ENCODE assay signal across 8 cellular contexts in genomic region chr16:57801098-57801855, GRCh38. TPM values are rescaled to one million over a fixed set of nuclear protein-coding genes. Genes with fewer than 3 reads are reported as not detected.
DNase-seq lines count a peak whose midpoint lies in the region; ATAC-seq and TF ChIP-seq lines count a peak whose summit lies in the region.

No MANE protein-coding gene starts in this region.

- H3K4me3 ChIP-seq in HUES48 (ENCODE audit: low read depth, low read length) (peak overlapping the region; percentile 66), cardiac fibroblast (replicated peaks in 1 of 2; ENCODE audit: low read depth in 2 of 2, low read length in 2 of 2) (peak overlapping the region; percentile 67 to 79), mesenchymal stem cell (ENCODE audit: insufficient read depth in 1 of 2, low read depth in 1 of 2, low read length in 2 of 2) (peak overlapping the region; percentile 70 to 88)

- no peak overlapping the region for H3K9ac ChIP-seq in HUES48 (ENCODE audit: low read depth, low read length)
- H3K9ac ChIP-seq in mesenchymal stem cell (ENCODE audit: low read length), result peak overlapping the region; percentile 89

- H2BK15ac ChIP-seq in mesenchymal stem cell (ENCODE audit: low read depth, poor library complexity, severe bottlenecking), result peak overlapping the region; percentile 97

- H3K4me1 ChIP-seq in HUES48 (ENCODE audit: control insufficient read depth, insufficient read depth, low read length) (peaks cover 41% of the 10 kb centered on the region), mesenchymal stem cell (ENCODE audit: control insufficient read depth, insufficient read depth, low read depth, low read length) (peaks cover 29% of the 10 kb centered on the region)

- peak overlapping the region; percentile 92 for H3K4me2 ChIP-seq in mesenchymal stem cell (ENCODE audit: low read length, poor library complexity, severe bottlenecking)

- TF ChIP-seq CTCF in cardiac fibroblast (IDR thresholded peaks at IDR 0.05; ENCODE audit: low read depth, low read length), result no peak

- peak overlapping the region; percentile 98 for H2BK5ac ChIP-seq in mesenchymal stem cell (ENCODE audit: low read depth, low read length, poor library complexity, severe bottlenecking)

- H3K14ac ChIP-seq in mesenchymal stem cell (ENCODE audit: low read length in 2 of 2), result peak overlapping the region; percentile 77 to 82

- H3K9me3 ChIP-seq in HUES48 (ENCODE audit: control insufficient read depth, insufficient read depth, low read length), result no peaks in the 10 kb centered on the region
- H3K9me3 ChIP-seq in mesenchymal stem cell (ENCODE audit: control insufficient read depth, low read length), result no peaks in the 10 kb centered on the region

- peak overlapping the region; percentile 74 for H3K27ac ChIP-seq in HUES48 (ENCODE audit: low read depth, low read length)
- peak overlapping the region; percentile 94 for H3K27ac ChIP-seq in mesenchymal stem cell (ENCODE audit: low read length, poor library complexity, severe bottlenecking)

- H2BK120ac ChIP-seq in mesenchymal stem cell (ENCODE audit: low read depth, low read length), result peak overlapping the region; percentile 90

- peak overlapping the region; percentile 59 for H4K8ac ChIP-seq in mesenchymal stem cell (ENCODE audit: low read length)

- peaks cover 2% of the 10 kb centered on the region for H3K79me1 ChIP-seq in mesenchymal stem cell (replicated peaks; ENCODE audit: low read length, poor library complexity, severe bottlenecking)

- peak; percentile 70 for DNase-seq in 8988T
- peak; percentile 70 to 82 for DNase-seq in cardiac fibroblast (ENCODE audit: low read depth in 2 of 2)
- peak; percentile 89 for DNase-seq in mesenchymal stem cell
- no peak for DNase-seq in DMS79 treated with DMSO at 0.1 percent for 48 hours (lab: John Stamatoyannopoulos, UW)
- DNase-seq in NCI-H82 (lab: John Stamatoyannopoulos, UW), result no peak

- H3K4ac ChIP-seq in mesenchymal stem cell (ENCODE audit: low read depth in 1 of 2, low read length in 2 of 2), result peak overlapping the region; percentile 81 to 83

- WGBS in mesenchymal stem cell, result 1% methylated on average over 7 of the region's 7 CpGs

- no peaks in the 10 kb centered on the region for H3K36me3 ChIP-seq in HUES48 (ENCODE audit: control insufficient read depth, insufficient read depth, low read length)
- H3K36me3 ChIP-seq in mesenchymal stem cell (ENCODE audit: control insufficient read depth in 1 of 2, insufficient read depth in 2 of 2, low read depth in 1 of 2, low read length in 2 of 2), result peaks cover 9 to 27% of the 10 kb centered on the region in 2 experiments

- no peak for ATAC-seq in GM21529 (IDR thresholded peaks at IDR 0.05; ENCODE audit: unreplicated experiment)
- ATAC-seq in HG03095 (IDR thresholded peaks at IDR 0.05; ENCODE audit: unreplicated experiment), result no peak

- H3K27me3 ChIP-seq in HUES48 (ENCODE audit: control insufficient read depth, insufficient read depth, low read length), result peaks cover 37% of the 10 kb centered on the region
- peaks cover 0 to 3% of the 10 kb centered on the region in 2 experiments for H3K27me3 ChIP-seq in mesenchymal stem cell (ENCODE audit: control insufficient read depth in 1 of 2, insufficient read depth in 1 of 2, low read length in 2 of 2)

- H3K23ac ChIP-seq in mesenchymal stem cell (ENCODE audit: low read length in 2 of 2), result no peak overlapping the region

- no peak overlapping the region for H2AFZ ChIP-seq in mesenchymal stem cell (ENCODE audit: low read depth, low read length)

- peak overlapping the region; percentile 55 to 95 for H3K18ac ChIP-seq in mesenchymal stem cell (ENCODE audit: low read depth in 1 of 2, low read length in 2 of 2)

- peak overlapping the region; percentile 100 for H2AK5ac ChIP-seq in mesenchymal stem cell (ENCODE audit: low read length, severe bottlenecking)

- H2BK12ac ChIP-seq in mesenchymal stem cell (ENCODE audit: low read length in 2 of 2), result peak overlapping the region; percentile 59 to 75

- H4K91ac ChIP-seq in mesenchymal stem cell (ENCODE audit: low read length), result peak overlapping the region; percentile 60

RNA-seq across cellular contexts. Expression of gene KIFC3, which starts 1.0 kb away (rescaled TPM):
- polyA plus RNA-seq in mesenchymal stem cell (2013, experiment 1 of 2), result 28.1 TPM
- 25.8 TPM for polyA plus RNA-seq in mesenchymal stem cell (2013, experiment 2 of 2)

Comparison
In these comparisons a context has a peak if more than half of its experiments do, and no peak if none do; other contexts are left out.
1. DNase-seq: peak in 8988T (single experiment), cardiac fibroblast (2 of 2) and mesenchymal stem cell (single experiment); none in DMS79 treated with DMSO at 0.1 percent for 48 hours (single experiment) and NCI-H82 (single experiment).
2. Peak in every context shown above with its lines, with median percentiles within 50 percentile points of each other: H3K4me3 ChIP-seq.